9 cellular contexts compared by ENCODE assay signal in the genomic region with DNA sequence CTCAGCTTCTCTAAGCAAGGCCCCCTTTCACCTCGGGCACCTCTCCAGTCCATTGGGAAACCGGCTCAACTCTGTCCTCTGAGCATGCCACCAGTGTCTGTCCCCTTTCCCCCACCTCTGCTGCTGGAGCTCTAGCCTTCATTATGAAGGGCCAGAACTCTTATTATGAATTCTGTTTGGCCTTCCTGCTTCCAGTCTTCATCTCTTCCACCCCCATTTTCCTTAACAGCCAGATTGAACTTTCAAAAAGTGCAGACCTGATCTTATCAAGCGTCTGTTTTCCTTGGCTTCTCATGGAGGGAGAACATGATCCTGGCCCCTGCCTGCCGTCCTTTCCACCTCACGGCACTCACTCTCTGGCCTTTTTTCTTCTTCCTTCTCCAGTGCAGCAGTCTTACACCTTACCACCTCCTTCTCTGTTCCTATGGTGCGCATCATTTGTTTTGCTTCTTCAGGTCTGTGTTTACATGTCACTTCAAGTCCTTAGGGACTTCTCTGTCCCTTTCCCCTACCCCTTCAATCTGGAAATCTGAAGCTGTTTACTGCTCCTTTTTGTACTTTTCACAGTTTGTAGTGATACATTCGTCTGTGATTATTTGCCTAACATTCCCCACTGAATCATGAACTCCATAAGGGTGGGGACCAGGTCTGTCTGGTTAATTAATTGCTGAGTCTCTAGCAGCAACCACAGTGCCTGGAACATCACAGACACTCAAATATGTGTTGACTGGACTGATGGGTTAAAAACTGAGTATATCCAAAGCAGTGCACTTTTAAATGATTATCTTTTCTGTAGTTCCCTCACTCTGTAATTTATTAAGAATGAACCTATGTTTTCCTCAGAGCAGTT. TPM values are rescaled to one million over a fixed set of nuclear protein-coding genes. Genes with fewer than 3 reads are reported as not detected.
DNase-seq lines count a peak whose midpoint lies in the region; ATAC-seq and TF ChIP-seq lines count a peak whose summit lies in the region.
"Had no signal": no experiment of that assay in that cellular context is flagged by ENCODE, and none has a peak within 500 bp of the region (broad histone marks: within the 10 kb centered on the region; RNA-seq: fewer than 3 reads in every experiment).

No MANE protein-coding gene starts in this region.

- DNase-seq in activated CD4-positive, alpha-beta T cell treated with anti-CD3 and anti-CD28 coated beads for 36 hours, result no peak
- no peak for DNase-seq in activated CD4-positive, alpha-beta T cell treated with anti-CD3 and anti-CD28 coated beads for 48 hours
- DNase-seq in left kidney (ENCODE audit: low read depth, low spot score) (peak; percentile 83), thyroid gland (peak; percentile 53 to 56), T-helper 9 cell (no peak), foreskin melanocyte (no peak), NCI-H510A treated with DMSO at 0.1 percent for 48 hours (lab: John Stamatoyannopoulos, UW) (no peak)
- DNase-seq: NCI-H524 had no signal

- WGBS in thyroid gland, 2 donors, result 17 to 23% methylated on average over 7 of the region's 7 CpGs

- peak overlapping the region; percentile 70 for H3K27ac Mint-ChIP-seq in activated CD4-positive, alpha-beta T cell treated with anti-CD3 and anti-CD28 coated beads for 36 hours
- H3K27ac Mint-ChIP-seq in brain, result peak overlapping the region; percentile 29 to 94 (median 74)

- peaks cover 67% of the 10 kb centered on the region for H3K4me1 Mint-ChIP-seq in activated CD4-positive, alpha-beta T cell treated with anti-CD3 and anti-CD28 coated beads for 36 hours
- peaks cover 56% of the 10 kb centered on the region for H3K4me1 Mint-ChIP-seq in brain

- no peaks in the 10 kb centered on the region for H3K9me3 Mint-ChIP-seq in activated CD4-positive, alpha-beta T cell treated with anti-CD3 and anti-CD28 coated beads for 36 hours (ENCODE audit: low read depth)
- H3K9me3 Mint-ChIP-seq in brain, result no peaks in the 10 kb centered on the region

- intact Hi-C loops in activated CD4-positive, alpha-beta T cell treated with anti-CD3 and anti-CD28 coated beads for 36 hours (cut with DNase I, micrococcal nuclease), result loop anchor here in 1 of 2 experiments (5.0 kb wide), 1 partner anchor 278 kb away; a partner anchor contains a TSS
- intact Hi-C loops in thyroid gland (cut with DNase I), result no loop called here

- H3K4me3 ChIP-seq in thyroid gland (replicated peaks in 1 of 3), result no peak overlapping the region

- no peak for TF ChIP-seq CTCF in brain (conservative IDR thresholded peaks at IDR 0.05)
- no peak for TF ChIP-seq CTCF in thyroid gland (IDR thresholded peaks at IDR 0.05)

- no peaks in the 10 kb centered on the region for H3K9me3 ChIP-seq in thyroid gland

- POLR2A ChIA-PET in activated CD4-positive, alpha-beta T cell treated with anti-CD3 and anti-CD28 coated beads for 36 hours (lab: Charles Lee), result no interaction called here

- H3K36me3 Mint-ChIP-seq in activated CD4-positive, alpha-beta T cell treated with anti-CD3 and anti-CD28 coated beads for 36 hours (ENCODE audit: low read depth), result peaks cover 6% of the 10 kb centered on the region
- H3K36me3 Mint-ChIP-seq in brain, result peaks cover 20% of the 10 kb centered on the region

- no peaks in the 10 kb centered on the region for H3K36me3 ChIP-seq in thyroid gland

- TF ChIP-seq POLR2A in thyroid gland (IDR thresholded peaks at IDR 0.05), result peak in 1 of 2 donors; percentile 20

- no peaks in the 10 kb centered on the region for H3K27me3 ChIP-seq in thyroid gland

- H3K4me3 Mint-ChIP-seq in activated CD4-positive, alpha-beta T cell treated with anti-CD3 and anti-CD28 coated beads for 36 hours, result no peak overlapping the region
- H3K4me3 Mint-ChIP-seq in brain, result no peak overlapping the region

- CTCF ChIA-PET in activated CD4-positive, alpha-beta T cell treated with anti-CD3 and anti-CD28 coated beads for 36 hours (lab: Charles Lee), result interaction anchor here (0.6 to 1.0 kb wide), 2 partner anchors 14 to 379 kb away, joined by 3 to 4 read pairs; no protein-coding TSS in a partner anchor

- ATAC-seq in activated CD4-positive, alpha-beta T cell treated with anti-CD3 and anti-CD28 coated beads for 36 hours, result no peak

- peak overlapping the region; percentile 54 to 83 (median 73) for H3K27ac ChIP-seq in thyroid gland

- no peaks in the 10 kb centered on the region for H3K27me3 Mint-ChIP-seq in activated CD4-positive, alpha-beta T cell treated with anti-CD3 and anti-CD28 coated beads for 36 hours
- H3K27me3 Mint-ChIP-seq in brain, result no peaks in the 10 kb centered on the region

- peaks cover 58 to 79% of the 10 kb centered on the region in 2 donors for H3K4me1 ChIP-seq in thyroid gland

RNA-seq across cellular contexts. Expression of a gene that starts 55.8 kb away (rescaled TPM):
- 10 to 100 TPM; 11.6 to 13.0 TPM for total RNA-seq in activated CD4-positive, alpha-beta T cell treated with anti-CD3 and anti-CD28 coated beads for 36 hours
- polyA plus RNA-seq in brain (ENCODE audit: insufficient read depth, low read depth, low replicate concordance), result 6.8 TPM
- 10 to 100 TPM; 48.9 to 75.8 (median 63.2) TPM for total RNA-seq in thyroid gland

Comparison
In these comparisons a context has a peak if more than half of its experiments do, and no peak if none do; other contexts are left out.
1. DNase-seq: peak in left kidney (single experiment) and thyroid gland (2 of 2); none in activated CD4-positive, alpha-beta T cell treated with anti-CD3 and anti-CD28 coated beads for 36 hours (single experiment), activated CD4-positive, alpha-beta T cell treated with anti-CD3 and anti-CD28 coated beads for 48 hours (single experiment), T-helper 9 cell (single experiment), foreskin melanocyte (single experiment) and NCI-H510A treated with DMSO at 0.1 percent for 48 hours (single experiment).